36 cellular contexts compared by ENCODE assay signal in genomic region chr16:88930716-88931115, GRCh38. TPM values are rescaled to one million over a fixed set of nuclear protein-coding genes. Genes with fewer than 3 reads are reported as not detected.
"Had no signal": no experiment of that assay in that cellular context is flagged by ENCODE, and none has a peak within 500 bp of the region (broad histone marks: within the 10 kb centered on the region; RNA-seq: fewer than 3 reads in every experiment).

No MANE protein-coding gene starts in this region.

- H3K27me3 ChIP-seq: adrenal gland, body of pancreas had no signal

- H3K4me1 Mint-ChIP-seq: activated CD4-positive, alpha-beta T cell treated with anti-CD3 and anti-CD28 coated beads, Interleukin-2, amount 10 ng/mL, durations not matched to agents 24 days and 14 days; activated naive CD8-positive, alpha-beta T cell treated with anti-CD3 and anti-CD28 coated beads for 36 hours; activated T-helper 17 cell treated with anti-CD3 and anti-CD28 coated beads, Interleukin-2, amount 50 U/mL, for 72 hours had no signal

- H3K9me3 ChIP-seq: adrenal gland, body of pancreas, breast epithelium had no signal

- H3K9me3 Mint-ChIP-seq: activated B cell treated with CpG ODN at 0.5 μM for 24 hours; activated CD4-positive, alpha-beta memory T cell treated with anti-CD3 and anti-CD28 coated beads for 36 hours; activated CD4-positive, alpha-beta T cell treated with anti-CD3 and anti-CD28 coated beads, Interleukin-2, amount 10 ng/mL, durations not matched to agents 24 days and 14 days; activated CD8-positive, alpha-beta T cell treated with anti-CD3 and anti-CD28 coated beads for 36 hours; activated naive CD4-positive, alpha-beta T cell treated with anti-CD3 and anti-CD28 coated beads, Interleukin-2, amount 50 U/mL, for 72 hours; activated naive CD8-positive, alpha-beta T cell treated with anti-CD3 and anti-CD28 coated beads for 36 hours; activated T-cell treated with anti-CD3 and anti-CD28 coated beads, Interleukin-2, amount 50 U/mL, for 4 hours; activated T-helper 1 cell treated with anti-CD3 and anti-CD28 coated beads, Interleukin-12 subunit alpha, Interleukin-12 subunit beta, Interleukin-2, Interleukin-4 antibody, amounts not matched to agents 30 ng/mL and 10 ng/mL and 1 ng/mL, durations not matched to agents 14 hours and 24 hours and 36 hours; activated T-helper 17 cell treated with anti-CD3 and anti-CD28 coated beads, Interleukin-2, amount 50 U/mL, for 72 hours; T-helper 1 cell treated with Interleukin-12 subunit alpha and Interleukin-12 subunit beta and Interleukin-4 antibody, amounts not matched to agents 30 μg/mL and 1 μg/mL, for 36 hours; T-helper 2 cell treated with Interferon-gamma antibody and Interleukin-4, amounts not matched to agents 5 μg/mL and 100 μg/mL, for 36 hours had no signal

- H3K27ac ChIP-seq: adrenal gland, body of pancreas, brain microvascular endothelial cell, breast epithelium, VCaP had no signal

- H3K27me3 Mint-ChIP-seq: activated B cell treated with CpG ODN at 0.5 μM for 24 hours; activated CD4-positive, alpha-beta T cell treated with anti-CD3 and anti-CD28 coated beads, Interleukin-2, amount 10 ng/mL, durations not matched to agents 24 days and 14 days; activated naive CD8-positive, alpha-beta T cell treated with anti-CD3 and anti-CD28 coated beads for 36 hours; activated T-helper 17 cell treated with anti-CD3 and anti-CD28 coated beads, Interleukin-2, amount 50 U/mL, for 72 hours had no signal

- H3K4me1 ChIP-seq: breast epithelium had no signal

- H3K4me3 ChIP-seq: adrenal gland, body of pancreas, breast epithelium had no signal

- H3K27ac Mint-ChIP-seq: activated B cell treated with CpG ODN at 0.5 μM for 24 hours; activated CD4-positive, alpha-beta memory T cell treated with anti-CD3 and anti-CD28 coated beads for 36 hours; activated CD4-positive, alpha-beta T cell treated with anti-CD3 and anti-CD28 coated beads, Interleukin-2, amount 10 ng/mL, durations not matched to agents 24 days and 14 days; activated CD8-positive, alpha-beta T cell treated with anti-CD3 and anti-CD28 coated beads for 36 hours; activated naive CD4-positive, alpha-beta T cell treated with anti-CD3 and anti-CD28 coated beads for 36 hours; activated naive CD4-positive, alpha-beta T cell treated with anti-CD3 and anti-CD28 coated beads, Interleukin-2, amount 50 U/mL, for 72 hours; activated naive CD8-positive, alpha-beta T cell treated with anti-CD3 and anti-CD28 coated beads for 36 hours; activated T-cell treated with anti-CD3 and anti-CD28 coated beads, Interleukin-2, amount 50 U/mL, for 72 hours; activated T-helper 1 cell treated with anti-CD3 and anti-CD28 coated beads, Interleukin-12 subunit alpha, Interleukin-12 subunit beta, Interleukin-2, Interleukin-4 antibody, amounts not matched to agents 30 ng/mL and 10 ng/mL and 1 ng/mL, durations not matched to agents 14 hours and 24 hours and 36 hours; activated T-helper 17 cell treated with anti-CD3 and anti-CD28 coated beads, Interleukin-2, amount 50 U/mL, for 72 hours; T-helper 1 cell treated with Interleukin-12 subunit alpha and Interleukin-12 subunit beta and Interleukin-4 antibody, amounts not matched to agents 30 μg/mL and 1 μg/mL, for 36 hours; T-helper 2 cell treated with Interferon-gamma antibody and Interleukin-4, amounts not matched to agents 5 μg/mL and 100 μg/mL, for 36 hours had no signal

- H3K4me3 Mint-ChIP-seq: activated B cell treated with CpG ODN at 0.5 μM for 24 hours; activated CD4-positive, alpha-beta memory T cell treated with anti-CD3 and anti-CD28 coated beads for 36 hours; activated CD4-positive, alpha-beta T cell treated with anti-CD3 and anti-CD28 coated beads, Interleukin-2, amount 10 ng/mL, durations not matched to agents 24 days and 14 days; activated CD8-positive, alpha-beta T cell treated with anti-CD3 and anti-CD28 coated beads for 36 hours; activated naive CD4-positive, alpha-beta T cell treated with anti-CD3 and anti-CD28 coated beads for 36 hours; activated naive CD8-positive, alpha-beta T cell treated with anti-CD3 and anti-CD28 coated beads for 36 hours; activated T-cell treated with anti-CD3 and anti-CD28 coated beads, Interleukin-2, amount 50 U/mL, for 4 hours; activated T-cell treated with anti-CD3 and anti-CD28 coated beads, Interleukin-2, amount 50 U/mL, for 72 hours; activated T-helper 1 cell treated with anti-CD3 and anti-CD28 coated beads, Interleukin-12 subunit alpha, Interleukin-12 subunit beta, Interleukin-2, Interleukin-4 antibody, amounts not matched to agents 30 ng/mL and 10 ng/mL and 1 ng/mL, durations not matched to agents 14 hours and 24 hours and 36 hours; activated T-helper 17 cell treated with anti-CD3 and anti-CD28 coated beads, Interleukin-2, amount 50 U/mL, for 72 hours; T-helper 1 cell treated with Interleukin-12 subunit alpha and Interleukin-12 subunit beta and Interleukin-4 antibody, amounts not matched to agents 30 μg/mL and 1 μg/mL, for 36 hours; T-helper 2 cell treated with Interferon-gamma antibody and Interleukin-4, amounts not matched to agents 5 μg/mL and 100 μg/mL, for 36 hours had no signal

- H3K36me3 Mint-ChIP-seq: activated CD4-positive, alpha-beta memory T cell treated with anti-CD3 and anti-CD28 coated beads for 36 hours; activated naive CD4-positive, alpha-beta T cell treated with anti-CD3 and anti-CD28 coated beads, Interleukin-2, amount 50 U/mL, for 72 hours; activated naive CD8-positive, alpha-beta T cell treated with anti-CD3 and anti-CD28 coated beads for 36 hours had no signal

- ATAC-seq: activated CD8-positive, alpha-beta T cell treated with anti-CD3 and anti-CD28 coated beads for 36 hours; activated naive CD4-positive, alpha-beta T cell treated with anti-CD3 and anti-CD28 coated beads, Interleukin-2, amount 50 U/mL, for 72 hours; activated T-cell treated with anti-CD3 and anti-CD28 coated beads, Interleukin-2, amount 50 U/mL, for 4 hours; activated T-cell treated with anti-CD3 and anti-CD28 coated beads, Interleukin-2, amount 50 U/mL, for 72 hours; activated T-helper 17 cell treated with anti-CD3 and anti-CD28 coated beads, Interleukin-2, amount 50 U/mL, for 72 hours; body of pancreas had no signal

- DNase-seq: activated B cell treated with CpG ODN at 0.5 μM for 24 hours; activated CD4-positive, alpha-beta memory T cell treated with anti-CD3 and anti-CD28 coated beads for 36 hours; activated CD4-positive, alpha-beta T cell treated with anti-CD3 and anti-CD28 coated beads for 4 hours; activated CD4-positive, alpha-beta T cell treated with anti-CD3 and anti-CD28 coated beads, Interleukin-2, amount 10 ng/mL, durations not matched to agents 24 days and 14 days; activated CD4-positive, alpha-beta T cell treated with anti-CD3 and anti-CD28 coated beads, Interleukin-2, amount 50 U/mL, for 1 hour; activated CD4-positive, alpha-beta T cell treated with anti-CD3 and anti-CD28 coated beads, Interleukin-2, amount 50 U/mL, for 4 hours; activated CD4-positive, CD25-positive, alpha-beta regulatory T cell treated with anti-CD3 and anti-CD28 coated beads, Interleukin-2, amount 50 U/mL, for 72 hours; activated CD8-positive, alpha-beta memory T cell treated with anti-CD3 and anti-CD28 coated beads, Interleukin-2, amount 50 U/mL, for 4 hours; activated CD8-positive, alpha-beta T cell treated with anti-CD3 and anti-CD28 coated beads for 36 hours; activated effector memory CD4-positive, alpha-beta T cell treated with anti-CD3 and anti-CD28 coated beads, Interleukin-2, amount 50 U/mL, for 16 hours; activated gamma-delta T cell treated with Interleukin-2 at 50 U/mL for 16 hours; activated naive CD4-positive, alpha-beta T cell; activated naive CD4-positive, alpha-beta T cell treated with anti-CD3 and anti-CD28 coated beads for 36 hours; activated naive CD4-positive, alpha-beta T cell treated with anti-CD3 and anti-CD28 coated beads, Interleukin-2, amount 50 U/mL, for 16 hours; activated naive CD8-positive, alpha-beta T cell treated with anti-CD3 and anti-CD28 coated beads for 36 hours; activated T-cell treated with anti-CD3 and anti-CD28 coated beads for 4 hours; activated T-cell treated with anti-CD3 and anti-CD28 coated beads, Interleukin-2, amount 50 U/mL, for 1 hour; activated T-cell treated with anti-CD3 and anti-CD28 coated beads, Interleukin-2, amount 50 U/mL, for 4 hours; activated T-cell treated with anti-CD3 and anti-CD28 coated beads, Interleukin-2, amount 50 U/mL, for 72 hours; adrenal gland; amniotic stem cell; aorta; body of pancreas; brain microvascular endothelial cell; central memory CD4-positive, alpha-beta T cell; T-helper 1 cell; T-helper 2 cell; T-helper 9 cell had no signal

- H3K36me3 ChIP-seq: adrenal gland, brain microvascular endothelial cell, breast epithelium had no signal

RNA-seq across cellular contexts. Expression of gene CBFA2T3, which starts 46.3 kb away (rescaled TPM):
- total RNA-seq: activated CD4-positive, alpha-beta T cell treated with anti-CD3 and anti-CD28 coated beads, Interleukin-2, amount 10 ng/mL, durations not matched to agents 24 days and 14 days; activated CD8-positive, alpha-beta memory T cell treated with anti-CD3 and anti-CD28 coated beads for 36 hours; activated naive CD4-positive, alpha-beta T cell treated with anti-CD3 and anti-CD28 coated beads for 36 hours; activated T-helper 1 cell treated with anti-CD3 and anti-CD28 coated beads, Interleukin-12 subunit alpha, Interleukin-12 subunit beta, Interleukin-2, Interleukin-4 antibody, amounts not matched to agents 30 ng/mL and 10 ng/mL and 1 ng/mL, durations not matched to agents 14 hours and 24 hours and 36 hours had no signal
